8 cellular contexts compared by ENCODE assay signal in the genomic region with DNA sequence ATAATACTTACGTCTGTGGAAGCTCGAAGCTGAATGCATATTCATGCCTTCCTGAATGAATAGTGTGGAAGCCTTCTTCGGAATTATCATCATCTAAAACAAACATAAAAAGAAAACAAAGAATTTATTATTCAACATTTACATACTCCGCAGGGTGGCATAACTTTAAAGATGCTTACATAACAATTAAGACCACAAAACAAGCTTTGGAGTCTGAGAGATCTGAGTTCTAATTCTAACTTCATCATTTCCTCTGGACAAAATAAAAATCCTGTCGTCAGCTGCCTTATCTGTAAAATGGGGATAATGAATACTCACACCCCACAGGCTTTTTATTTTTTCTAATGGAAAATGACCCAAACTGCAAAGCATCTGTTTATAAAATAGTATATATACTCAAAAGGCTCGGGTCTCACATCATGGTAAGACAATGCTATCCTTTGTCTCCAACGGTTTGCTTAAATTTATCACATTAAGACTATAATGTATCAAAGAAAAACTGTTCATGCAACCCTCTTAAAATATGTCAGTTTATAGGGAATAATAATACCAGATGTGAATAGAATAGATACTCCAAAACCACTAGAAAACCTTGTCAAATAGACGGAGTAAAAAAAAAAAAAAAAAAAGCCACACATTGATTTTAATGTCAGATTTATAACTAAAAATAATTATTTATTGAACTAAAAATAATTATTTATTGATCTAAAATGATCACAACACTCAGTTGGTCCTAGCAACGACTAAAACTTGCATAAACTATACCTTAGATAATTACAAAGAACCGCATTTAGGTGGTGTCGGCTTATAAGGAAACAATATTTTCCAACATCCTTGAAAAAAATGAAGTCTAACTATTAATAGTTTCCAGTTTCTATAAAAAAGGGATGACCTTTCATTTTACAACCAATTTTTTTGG. TPM values are rescaled to one million over a fixed set of nuclear protein-coding genes. Genes with fewer than 3 reads are reported as not detected.
DNase-seq lines count a peak whose midpoint lies in the region; ATAC-seq, FAIRE-seq and TF ChIP-seq lines count a peak whose summit lies in the region.

No MANE protein-coding gene starts in this region.

- H3K4me3 ChIP-seq in bronchial epithelial cell (ENCODE audit: low read depth, low read length) (peak overlapping the region; percentile 64), muscle layer of duodenum (ENCODE audit: low read depth in 1 of 2, low read length in 2 of 2) (peak overlapping the region; percentile 86 to 95)

- DNase-seq in CD1c-positive myeloid dendritic cell (ENCODE audit: extremely low spot score) (peak; percentile 42), bronchial epithelial cell (ENCODE audit: low read depth) (no peak), putamen (ENCODE audit: low spot score) (no peak), C1 segment of cervical spinal cord (lab: John Stamatoyannopoulos, UW) (no peak), SK-N-DZ (ENCODE audit: low spot score) (no peak)

- H3K36me3 ChIP-seq in KOPT-K1 (ENCODE audit: insufficient read depth, low read length): peaks cover 40% of the 10 kb centered on the region
- peaks cover 6% of the 10 kb centered on the region for H3K36me3 ChIP-seq in bronchial epithelial cell (ENCODE audit: control insufficient read depth, insufficient read depth, low read length)
- H3K36me3 ChIP-seq in muscle layer of duodenum (ENCODE audit: control insufficient read depth in 1 of 2, insufficient read depth in 2 of 2, low read length in 2 of 2): peaks cover 19 to 21% of the 10 kb centered on the region in 2 donors

- FAIRE-seq in bronchial epithelial cell (lab: Jason Lieb, UNC): no peak

- no peak for ATAC-seq in HG03342 (IDR thresholded peaks at IDR 0.05; ENCODE audit: unreplicated experiment)

- H3K27ac ChIP-seq in KOPT-K1 (ENCODE audit: low read depth, low read length, poor library complexity, severe bottlenecking): peak overlapping the region; percentile 99
- peak overlapping the region; percentile 99 for H3K27ac ChIP-seq in muscle layer of duodenum (ENCODE audit: low read length)

- H3K9me3 ChIP-seq in KOPT-K1 (ENCODE audit: insufficient read depth, low read length, poor library complexity, severe bottlenecking) (no peaks in the 10 kb centered on the region), muscle layer of duodenum (ENCODE audit: control insufficient read depth in 1 of 2, low read length in 2 of 2) (no peaks in the 10 kb centered on the region)

- H3K27me3 ChIP-seq in bronchial epithelial cell (ENCODE audit: control insufficient read depth, insufficient read depth, low read length) (no peaks in the 10 kb centered on the region), muscle layer of duodenum (ENCODE audit: low read depth, low read length) (no peaks in the 10 kb centered on the region)

- TF ChIP-seq CTCF in bronchial epithelial cell (IDR thresholded peaks at IDR 0.05; ENCODE audit: insufficient read depth, low read length, severe bottlenecking): no peak

- H3K4me1 ChIP-seq in muscle layer of duodenum (ENCODE audit: control insufficient read depth in 1 of 2, insufficient read depth in 2 of 2, low read length in 2 of 2): peaks cover 9 to 16% of the 10 kb centered on the region in 2 donors

RNA-seq across cellular contexts. Expression of gene ARRDC3, which starts 4.2 kb away (rescaled TPM):
- total RNA-seq in bronchial epithelial cell: 70.3 and 125 TPM in 2 replicates
- polyA plus RNA-seq in SK-N-DZ (2014; cell fraction: cytosol; rRNA removed): 26.6 and 27.0 TPM in 2 replicates
- 44.7 and 53.7 TPM in 2 replicates for polyA plus RNA-seq in SK-N-DZ (2014; cell fraction: nucleus; rRNA removed)
